In genomic region chr7:65216469-65216868, GRCh38 we compare ENCODE assay signal across 8 cellular contexts.
A peak's percentile ranks its signal among the peaks of the same experiment; 100 is the strongest.
DNase-seq lines count a peak whose midpoint lies in the region; ATAC-seq and TF ChIP-seq lines count a peak whose summit lies in the region.

No MANE protein-coding gene starts in this region.

- no peaks in the 10 kb centered on the region for H3K4me1 Mint-ChIP-seq in endothelial cell (ENCODE audit: unreplicated experiment)
- H3K4me1 Mint-ChIP-seq in osteocyte (ENCODE audit: unreplicated experiment): no peaks in the 10 kb centered on the region

- peak; percentile 71 for ATAC-seq in HG02763 (IDR thresholded peaks at IDR 0.05; ENCODE audit: unreplicated experiment)
- no peak for ATAC-seq in GM19452 (IDR thresholded peaks at IDR 0.05; ENCODE audit: unreplicated experiment)
- ATAC-seq in HG03571 (IDR thresholded peaks at IDR 0.05; ENCODE audit: unreplicated experiment): no peak

- DNase-seq in NCI-H2227 treated with DMSO at 0.1 percent for 48 hours (lab: John Stamatoyannopoulos, UW) (peak; percentile 27), endothelial cell (ENCODE audit: low spot score) (peak; percentile 64), osteocyte (ENCODE audit: extremely low spot score, unreplicated experiment) (no peak)
- DNase-seq in activated CD4-positive, alpha-beta T cell treated with anti-CD3 and anti-CD28 coated beads, Interleukin-2, amount 50 U/mL, for 48 hours: peak; percentile 48 to 59

- TF ChIP-seq CTCF in GM12873 (IDR thresholded peaks at IDR 0.05; ENCODE audit: insufficient read depth, low read depth, low read length, missing control alignments) (peak; percentile 78), endothelial cell (IDR thresholded peaks at IDR 0.05; ENCODE audit: unreplicated experiment) (peak; percentile 90), osteocyte (IDR thresholded peaks at IDR 0.05) (peak; percentile 76)

- no peaks in the 10 kb centered on the region for H3K36me3 Mint-ChIP-seq in endothelial cell (ENCODE audit: low read depth, unreplicated experiment)
- H3K36me3 Mint-ChIP-seq in osteocyte (ENCODE audit: unreplicated experiment): no peaks in the 10 kb centered on the region

- no peaks in the 10 kb centered on the region for H3K9me3 Mint-ChIP-seq in endothelial cell (ENCODE audit: unreplicated experiment)
- H3K9me3 Mint-ChIP-seq in osteocyte (ENCODE audit: unreplicated experiment): no peaks in the 10 kb centered on the region

- H3K27me3 Mint-ChIP-seq in endothelial cell (ENCODE audit: unreplicated experiment): peaks cover 2% of the 10 kb centered on the region
- H3K27me3 Mint-ChIP-seq in osteocyte (ENCODE audit: unreplicated experiment): peaks cover 2% of the 10 kb centered on the region

- H3K27ac Mint-ChIP-seq in endothelial cell (ENCODE audit: unreplicated experiment) (no peak overlapping the region), osteocyte (ENCODE audit: unreplicated experiment) (no peak overlapping the region)

- no peak overlapping the region for H3K4me3 Mint-ChIP-seq in endothelial cell (ENCODE audit: unreplicated experiment)
- H3K4me3 Mint-ChIP-seq in osteocyte (ENCODE audit: unreplicated experiment): no peak overlapping the region
